16 cellular contexts compared by ENCODE assay signal in genomic region chr6:85390775-85391174, GRCh38. TPM values are rescaled to one million over a fixed set of nuclear protein-coding genes. Genes with fewer than 3 reads are reported as not detected.
DNase-seq lines count a peak whose midpoint lies in the region; ATAC-seq and TF ChIP-seq lines count a peak whose summit lies in the region.
"Had no signal": no experiment of that assay in that cellular context is flagged by ENCODE, and none has a peak within 500 bp of the region (broad histone marks: within the 10 kb centered on the region; RNA-seq: fewer than 3 reads in every experiment).

No MANE protein-coding gene starts in this region.

- ATAC-seq in HG02970 (IDR thresholded peaks at IDR 0.05; ENCODE audit: low FRiP score, unreplicated experiment) (no peak), right cardiac atrium (no peak)

- TF ChIP-seq POLR2A in Peyer's patch (IDR thresholded peaks at IDR 0.05), result no peak

- H3K27ac ChIP-seq in Peyer's patch, result peak overlapping the region in 3 of 4 donors; percentile 38 to 70 (median 54)
- no peak overlapping the region for H3K27ac ChIP-seq in right cardiac atrium (ENCODE audit: low read length)

- intact Hi-C loops in right cardiac atrium (cut with DNase I), result no loop called here

- TF ChIP-seq CTCF in Peyer's patch (IDR thresholded peaks at IDR 0.05), result no peak
- no peak for TF ChIP-seq CTCF in fibroblast of mammary gland (conservative IDR thresholded peaks at IDR 0.05; ENCODE audit: control insufficient read depth, insufficient read depth, low read depth, low read length)

- no peaks in the 10 kb centered on the region for H3K36me3 ChIP-seq in Peyer's patch

- H3K9me3 ChIP-seq in Peyer's patch (no peaks in the 10 kb centered on the region), right cardiac atrium (ENCODE audit: control insufficient read depth, low read length) (no peaks in the 10 kb centered on the region)

- DNase-seq in Caki2 (ENCODE audit: low read depth), result peak; percentile 53
- DNase-seq in Peyer's patch, result no peak
- peak; percentile 18 for DNase-seq in fibroblast of mammary gland (ENCODE audit: low read depth)
- peak; percentile 26 for DNase-seq in myocyte (ENCODE audit: low read depth)
- DNase-seq in SW480 (ENCODE audit: low spot score), result no peak
- DNase-seq in right cardiac atrium, result no peak
- no peak for DNase-seq in D341Med (ENCODE audit: low spot score)
- DNase-seq: activated CD4-positive, alpha-beta memory T cell treated with anti-CD3 and anti-CD28 coated beads, Interleukin-2, amount 10 ng/mL, durations not matched to agents 7 days and 5 days; activated naive CD8-positive, alpha-beta T cell treated with anti-CD3 and anti-CD28 coated beads, Interleukin-2, amount 10 ng/mL, durations not matched to agents 7 days and 5 days; activated T-cell treated with anti-CD3 and anti-CD28 coated beads, Interleukin-2, amount 50 U/mL, for 48 hours; DMS53; hippocampal formation; NCI-H2029; NCI-H526 treated with DMSO at 0.1 percent for 48 hours; nephron progenitor cell had no signal

- in situ Hi-C loops in Caki2 (cut with HindIII; ENCODE audit: low pct_unique_long_range_greater_than_20kb, low sequenced_read_pairs), result no loop called here

- H3K4me1 ChIP-seq in Peyer's patch (peaks cover 0 to 6% (median 0%) of the 10 kb centered on the region in 4 donors), right cardiac atrium (ENCODE audit: control insufficient read depth, insufficient read depth, low read length) (peaks cover 1% of the 10 kb centered on the region)

- WGBS in right cardiac atrium, result 84% methylated on average over 1 of the region's 1 CpG

- H3K4me3 ChIP-seq in Peyer's patch, result no peak overlapping the region
- H3K4me3 ChIP-seq in fibroblast of mammary gland (ENCODE audit: control insufficient read depth, low read depth, low read length), result no peak overlapping the region
- no peak overlapping the region for H3K4me3 ChIP-seq in right cardiac atrium (ENCODE audit: low read length)

- H3K27me3 ChIP-seq in Peyer's patch (no peaks in the 10 kb centered on the region), right cardiac atrium (ENCODE audit: control insufficient read depth, insufficient read depth) (no peaks in the 10 kb centered on the region)

RNA-seq across cellular contexts. Expression of gene NT5E, which starts 59.1 kb away (rescaled TPM):
- 46.2 and 47.0 TPM in 2 replicates for total RNA-seq in Caki2 (2014; rRNA removed; shearing (Covaris generic); ENCODE audit: low replicate concordance)
- total RNA-seq in Peyer's patch, result 10 to 100 TPM; 14.7 to 40.6 (median 22.7) TPM
- total RNA-seq in myocyte, result 29.4 and 42.7 TPM in 2 replicates
- polyA plus RNA-seq in myocyte (2012), result 37.9 TPM
- total RNA-seq in right cardiac atrium, result 10 to 100 TPM in 2 of 4 donors, 1 to 10 TPM in 2; 7.1 to 13.3 (median 9.8) TPM
- 3.6 TPM for polyA plus RNA-seq in right cardiac atrium

Comparison
In these comparisons a context has a peak if more than half of its experiments do, and no peak if none do; other contexts are left out.
1. DNase-seq: peak in Caki2 (single experiment), fibroblast of mammary gland (single experiment) and myocyte (single experiment); none in Peyer's patch (0 of 3), SW480 (single experiment), right cardiac atrium (0 of 3) and D341Med (single experiment).